In genomic region chr3:43244694-43245093, GRCh38 we compare ENCODE assay signal across 23 cellular contexts. TPM values are rescaled to one million over a fixed set of nuclear protein-coding genes. Genes with fewer than 3 reads are reported as not detected.
DNase-seq lines count a peak whose midpoint lies in the region; ATAC-seq, FAIRE-seq and TF ChIP-seq lines count a peak whose summit lies in the region.
"Had no signal": no experiment of that assay in that cellular context is flagged by ENCODE, and none has a peak within 500 bp of the region (broad histone marks: within the 10 kb centered on the region; RNA-seq: fewer than 3 reads in every experiment).

No MANE protein-coding gene starts in this region.

- no peaks in the 10 kb centered on the region for H3K27me3 Mint-ChIP-seq in naive thymus-derived CD8-positive, alpha-beta T cell
- H3K27me3 Mint-ChIP-seq in Caco-2 (ENCODE audit: insufficient read depth, unreplicated experiment) = peaks cover 14% of the 10 kb centered on the region

- TF ChIP-seq EP300 in K562 (IDR thresholded peaks at IDR 0.05; ENCODE audit: low read length) = no peak

- no peaks in the 10 kb centered on the region for H3K36me3 Mint-ChIP-seq in naive thymus-derived CD8-positive, alpha-beta T cell
- no peaks in the 10 kb centered on the region for H3K36me3 Mint-ChIP-seq in Caco-2 (ENCODE audit: insufficient read depth, unreplicated experiment)
- H3K36me3 Mint-ChIP-seq: CD14-positive monocyte had no signal

- no peaks in the 10 kb centered on the region for H3K9me1 ChIP-seq in K562 (ENCODE audit: control insufficient read depth, insufficient read depth, low read length)

- H3K9me3 Mint-ChIP-seq in naive thymus-derived CD8-positive, alpha-beta T cell = peaks cover 0 to 7% (median 0%) of the 10 kb centered on the region in 9 donors
- no peaks in the 10 kb centered on the region for H3K9me3 Mint-ChIP-seq in Caco-2 (ENCODE audit: unreplicated experiment)

- H2AFZ ChIP-seq in K562 (ENCODE audit: low read depth, low read length) = no peak overlapping the region

- H3K9me3 ChIP-seq in BLaER1 = peaks cover 14% of the 10 kb centered on the region
- H3K9me3 ChIP-seq in BLaER1 treated with 17β-estradiol and CSF1 and Interleukin-3, amounts not matched to agents 10 nM and 100 nM (replicated peaks in 1 of 11) = peaks cover 11 to 21% (median 15%) of the 10 kb centered on the region in 11 experiments
- H3K9me3 ChIP-seq in K562 (replicated peaks; ENCODE audit: control insufficient read depth, insufficient read depth, low read depth, low read length) = no peaks in the 10 kb centered on the region
- H3K9me3 ChIP-seq in Caco-2 = no peaks in the 10 kb centered on the region
- H3K9me3 ChIP-seq: SJSA1 had no signal

- H3K4me1 ChIP-seq in BLaER1 (peaks cover 57% of the 10 kb centered on the region), K562 (replicated peaks in 1 of 2; ENCODE audit: control insufficient read depth in 2 of 2, insufficient read depth in 2 of 2, low read length in 2 of 2) (no peaks in the 10 kb centered on the region), Caco-2 (no peaks in the 10 kb centered on the region)
- peaks cover 36 to 60% (median 54%) of the 10 kb centered on the region in 10 experiments for H3K4me1 ChIP-seq in BLaER1 treated with 17β-estradiol and CSF1 and Interleukin-3, amounts not matched to agents 10 nM and 100 nM
- H3K4me1 ChIP-seq: SJSA1 had no signal

- H4K20me1 ChIP-seq in BLaER1 (no peaks in the 10 kb centered on the region), K562 (replicated peaks; ENCODE audit: control insufficient read depth, insufficient read depth, low read length) (no peaks in the 10 kb centered on the region)
- no peaks in the 10 kb centered on the region for H4K20me1 ChIP-seq in BLaER1 treated with 17β-estradiol and CSF1 and Interleukin-3, amounts not matched to agents 10 nM and 100 nM

- H3K4me2 ChIP-seq in BLaER1 = peak overlapping the region; percentile 83
- H3K4me2 ChIP-seq in BLaER1 treated with 17β-estradiol and CSF1 and Interleukin-3, amounts not matched to agents 10 nM and 100 nM = peak overlapping the region; percentile 19 to 88 (median 76)
- no peak overlapping the region for H3K4me2 ChIP-seq in K562 (ENCODE audit: insufficient read depth, low read length)
- H3K4me2 ChIP-seq: KMS-11 had no signal

- in situ Hi-C loops in K562 (cut with MboI) = no loop called here

- H3K36me3 ChIP-seq in BLaER1 (no peaks in the 10 kb centered on the region), K562 (ENCODE audit: control insufficient read depth, insufficient read depth, low read length) (no peaks in the 10 kb centered on the region), Caco-2 (ENCODE audit: control insufficient read depth, insufficient read depth, low read length) (no peaks in the 10 kb centered on the region)
- no peaks in the 10 kb centered on the region; a peak in 1 of 22 replicates for H3K36me3 ChIP-seq in BLaER1 treated with 17β-estradiol and CSF1 and Interleukin-3, amounts not matched to agents 10 nM and 100 nM
- H3K36me3 ChIP-seq: SJSA1 had no signal

- TF ChIP-seq POLR2A in K562 (conservative IDR thresholded peaks at IDR 0.05) = no peak

- FAIRE-seq in K562 (lab: Jason Lieb, UNC) (no peak), RCC 7860 (lab: Jason Lieb, UNC) (no peak)
- FAIRE-seq: GM19239 had no signal

- H3K4me3 Mint-ChIP-seq in naive thymus-derived CD8-positive, alpha-beta T cell = peak overlapping the region in 3 of 10 donors; percentile 20 to 73 (median 58)
- no peak overlapping the region for H3K4me3 Mint-ChIP-seq in Caco-2 (ENCODE audit: unreplicated experiment)
- H3K4me3 Mint-ChIP-seq: CD14-positive monocyte had no signal

- no peak for ATAC-seq in K562
- ATAC-seq in naive thymus-derived CD8-positive, alpha-beta T cell = no peak
- ATAC-seq: Panc1 had no signal

- H3K4me3 ChIP-seq in BLaER1 = no peak overlapping the region
- H3K4me3 ChIP-seq in BLaER1 treated with 17β-estradiol and CSF1 and Interleukin-3, amounts not matched to agents 10 nM and 100 nM = no peak overlapping the region
- no peak overlapping the region for H3K4me3 ChIP-seq in K562
- H3K4me3 ChIP-seq in Caco-2 (ENCODE audit: low read depth, low read length) = no peak overlapping the region
- H3K4me3 ChIP-seq: SJSA1 had no signal

- BruUV-seq in K562 (replicated peaks; lab: Mats Ljungman, UMichigan) (no TSS peak), Caco-2 (replicated peaks; lab: Mats Ljungman, UMichigan) (no TSS peak)

- intact Hi-C loops in K562 (cut with micrococcal nuclease) (no loop called here), Caco-2 (cut with micrococcal nuclease; ENCODE audit: unreplicated experiment) (no loop called here)

- H3K27ac Mint-ChIP-seq in naive thymus-derived CD8-positive, alpha-beta T cell = peak overlapping the region in 9 of 10 donors; percentile 37 to 92 (median 84)
- no peak overlapping the region for H3K27ac Mint-ChIP-seq in Caco-2 (ENCODE audit: unreplicated experiment)
- H3K27ac Mint-ChIP-seq: CD14-positive monocyte had no signal

- H3K27ac ChIP-seq in BLaER1 (peak overlapping the region; percentile 88), K562 (ENCODE audit: extremely low read depth, low read depth, low read length) (no peak overlapping the region)
- H3K27ac ChIP-seq in BLaER1 treated with 17β-estradiol and CSF1 and Interleukin-3, amounts not matched to agents 10 nM and 100 nM = peak overlapping the region in 3 of 11 experiments; percentile 1 to 72 (median 72); a peak in 2 of 22 replicates
- H3K27ac ChIP-seq: KMS-11, SJSA1 had no signal

- CTCF ChIA-PET in K562 (lab: Yijun Ruan, JAX; ENCODE audit: low intra/inter-chr PET ratio) = no interaction called here
- CTCF ChIA-PET in Caco-2 (lab: Charles Lee) = no interaction called here

- no peak for TF ChIP-seq RAD21 in K562 (CRISPR knock-in tag; conservative IDR thresholded peaks at IDR 0.05 in 1 of 2, IDR thresholded peaks at IDR 0.05 in 1 of 2)

- H3K27me3 ChIP-seq in BLaER1 = no peaks in the 10 kb centered on the region
- H3K27me3 ChIP-seq in BLaER1 treated with 17β-estradiol and CSF1 and Interleukin-3, amounts not matched to agents 10 nM and 100 nM = no peaks in the 10 kb centered on the region
- peaks cover 0 to 9% of the 10 kb centered on the region in 2 experiments; a peak in 2 of 5 replicates for H3K27me3 ChIP-seq in K562 (ENCODE audit: control insufficient read depth in 2 of 2, insufficient read depth in 2 of 2, low read length in 2 of 2)
- no peaks in the 10 kb centered on the region for H3K27me3 ChIP-seq in Caco-2 (replicated peaks; ENCODE audit: control insufficient read depth, insufficient read depth, low read length)
- H3K27me3 ChIP-seq: SJSA1 had no signal

- DNase-seq in K562 (ENCODE audit: extremely low read depth in 1 of 4, low spot score in 3 of 4) = no peak
- no peak for DNase-seq in naive thymus-derived CD8-positive, alpha-beta T cell
- DNase-seq in RCC 7860 (ENCODE audit: low spot score) = no peak
- no peak for DNase-seq in Caco-2
- DNase-seq in AG08395 (ENCODE audit: low spot score) = no peak
- DNase-seq: AML-193, DMS79, GOT3, HCEC 1CT, NCI-H1105 treated with DMSO at 0.1 percent for 48 hours, NCI-H1694, NCI-H2081, NCI-H2171, NCI-H345, NCI-H524, NCI-H774 had no signal

- POLR2A ChIA-PET in K562 (lab: Yijun Ruan, JAX) = no interaction called here
- POLR2A ChIA-PET in naive thymus-derived CD8-positive, alpha-beta T cell (lab: Charles Lee) = interaction anchor here (1.8 to 3.3 kb wide), 3 partner anchors 11 to 42 kb away, joined by 4 to 22 read pairs (median 11); partner anchors contain the start of gene SNRK
- POLR2A ChIA-PET in Caco-2 (lab: Charles Lee) = interaction anchor here (0.6 kb wide), 1 partner anchor 177 kb away, joined by 4 read pairs; no protein-coding TSS in a partner anchor

- H3K4me1 Mint-ChIP-seq in naive thymus-derived CD8-positive, alpha-beta T cell = peaks cover 39 to 74% (median 68%) of the 10 kb centered on the region in 4 donors
- H3K4me1 Mint-ChIP-seq in Caco-2 (ENCODE audit: low read depth, unreplicated experiment) = no peaks in the 10 kb centered on the region

- TF ChIP-seq CTCF in K562 (IDR thresholded peaks at IDR 0.05 in 2 of 3, conservative IDR thresholded peaks at IDR 0.05 in 1 of 3; ENCODE audit: insufficient read depth in 2 of 3, low read depth in 1 of 3, low read length in 3 of 3) = no peak
- TF ChIP-seq CTCF in Caco-2 (IDR thresholded peaks at IDR 0.05; ENCODE audit: insufficient read depth in 1 of 2, low read depth in 1 of 2, low read length in 1 of 2, severe bottlenecking in 1 of 2, unreplicated experiment in 1 of 2) = no peak

- H3K9ac ChIP-seq in BLaER1 (no peak overlapping the region), K562 (ENCODE audit: insufficient read depth in 1 of 2, low read depth in 2 of 2, low read length in 2 of 2) (no peak overlapping the region)
- no peak overlapping the region for H3K9ac ChIP-seq in BLaER1 treated with 17β-estradiol and CSF1 and Interleukin-3, amounts not matched to agents 10 nM and 100 nM
- H3K9ac ChIP-seq: KMS-11 had no signal

- H3K79me2 ChIP-seq in K562 (ENCODE audit: control insufficient read depth, insufficient read depth, low read length) = no peaks in the 10 kb centered on the region

TF ChIP-seq in K562, 482 proteins besides CTCF, POLR2A, EP300 and RAD21 (continues in another document):
- TF ChIP-seq C11orf30 (IDR thresholded peaks at IDR 0.05; ENCODE audit: low read depth) = peak; percentile 23; the same call in 1 of the 2 replicates
- TF ChIP-seq ZNF830 (CRISPR knock-in tag; IDR thresholded peaks at IDR 0.05) = no peak
- TF ChIP-seq MAFG (tag; conservative IDR thresholded peaks at IDR 0.05) = 0 out of 2 replicates have a peak, but pooled peaks have one; percentile 19
- TF ChIP-seq ZNF316 (IDR thresholded peaks at IDR 0.05) = peak; percentile 69
- no peak for TF ChIP-seq GATAD2A (IDR thresholded peaks at IDR 0.05)

RNA-seq across cellular contexts. Expression of gene SNRK, which starts 41.6 kb away (rescaled TPM):
- 20.1 and 34.8 TPM in 2 replicates for total RNA-seq in K562 (2011; cell fraction: chromatin; rRNA removed; ENCODE audit: low replicate concordance)
- total RNA-seq in K562 (2011; cell fraction: nucleolus; rRNA removed) = 8.0 and 9.3 TPM in 2 replicates
- total RNA-seq in K562 (2011; cell fraction: nucleoplasm; rRNA removed) = 13.2 and 26.1 TPM in 2 replicates
- total RNA-seq in K562 (2014; rRNA removed) = 8.9 and 9.7 TPM in 2 replicates
- 10.8 and 12.6 TPM in 2 replicates for total RNA-seq in K562 (2014; rRNA removed; fragmentation: Illumina TruSeq; extraction: Trizol)
- 10.4 and 12.3 TPM in 2 replicates for total RNA-seq in K562 (2015; rRNA removed; fragmentation: Illumina TruSeq; extraction: Trizol)
- total RNA-seq in K562 (2021) = 8.2 and 11.5 TPM in 2 replicates
- 6.7 and 7.3 TPM in 2 replicates for polyA plus RNA-seq in K562 (2011; rRNA removed)
- 4.2 and 4.8 TPM in 2 replicates for polyA plus RNA-seq in K562 (2011; cell fraction: cytosol; rRNA removed)
- 8.2 and 9.1 TPM in 2 replicates for polyA plus RNA-seq in K562 (2011; cell fraction: nucleus; rRNA removed)
- polyA plus RNA-seq in K562 (2012) = 4.8 and 6.7 TPM in 2 replicates
- 6.8 and 7.1 TPM in 2 replicates for polyA plus RNA-seq in K562 (2014; fragmentation: Illumina TruSeq; extraction: Trizol)
- 1 to 10 TPM; 1.7 to 2.0 TPM for polyA plus RNA-seq in K562 (2014; fragmentation: Nextera tagmentation; extraction: Ambion mirVana)
- 4.2 TPM in 2 replicates for polyA plus RNA-seq in K562 (2014; rRNA removed)
- 24.8 and 27.8 TPM in 2 replicates for polyA minus RNA-seq in K562 (2011; rRNA and poly(A)+ RNA removed)
- polyA minus RNA-seq in K562 (2011; cell fraction: cytosol; rRNA and poly(A)+ RNA removed) = 13.2 and 20.2 TPM in 2 replicates
- polyA minus RNA-seq in K562 (2011; cell fraction: nucleus; rRNA and poly(A)+ RNA removed) = 10.1 and 14.2 TPM in 2 replicates
- total RNA-seq in naive thymus-derived CD8-positive, alpha-beta T cell = 100 to 1,000 TPM; 206 to 225 TPM
- polyA plus RNA-seq in naive thymus-derived CD8-positive, alpha-beta T cell = 10 to 100 TPM; 71.1 to 97.5 (median 90.6) TPM
- 23.1 and 25.4 TPM in 2 replicates for total RNA-seq in Caco-2 (2022)
